Comparison of ENCODE assay signal across 8 cellular contexts in genomic region chr6:46014511-46015118, GRCh38. TPM values are rescaled to one million over a fixed set of nuclear protein-coding genes. Genes with fewer than 3 reads are reported as not detected.
A peak's percentile ranks its signal among the peaks of the same experiment; 100 is the strongest.
DNase-seq lines count a peak whose midpoint lies in the region; ATAC-seq and TF ChIP-seq lines count a peak whose summit lies in the region.

No MANE protein-coding gene starts in this region.

- H3K27me3 ChIP-seq in HCT116 (ENCODE audit: insufficient read depth, low read length) (peaks cover 8% of the 10 kb centered on the region; the same call in 1 of the 2 replicates), prostate gland (replicated peaks; ENCODE audit: insufficient read depth) (no peaks in the 10 kb centered on the region)

- no peaks in the 10 kb centered on the region for H4K20me1 ChIP-seq in HCT116 (ENCODE audit: insufficient read depth)

- peaks cover 2 to 34% of the 10 kb centered on the region in 2 experiments; a peak in 3 of 4 replicates for H3K4me1 ChIP-seq in HCT116 (ENCODE audit: control insufficient read depth in 1 of 2, insufficient read depth in 2 of 2, low read length in 2 of 2)
- H3K4me1 ChIP-seq in prostate gland (replicated peaks) = no peaks in the 10 kb centered on the region

- no peaks in the 10 kb centered on the region for H3K36me3 ChIP-seq in HCT116 (ENCODE audit: control insufficient read depth in 1 of 2, insufficient read depth in 2 of 2, low read length in 2 of 2)
- H3K36me3 ChIP-seq in prostate gland = no peaks in the 10 kb centered on the region

- POLR2A ChIA-PET in HCT116 (lab: Charles Lee) = no interaction called here

- 10% methylated on average over 21 of the region's 21 CpGs for WGBS in prostate gland

- TF ChIP-seq POLR2A in HCT116 (IDR thresholded peaks at IDR 0.05; ENCODE audit: borderline replicate concordance, extremely low read depth, insufficient read depth, insufficient read length) (no peak), prostate gland (IDR thresholded peaks at IDR 0.05) (no peak)

- ATAC-seq in HCT116 (no peak), Right ventricle myocardium superior (ENCODE audit: poor library complexity) (peak; percentile 62), HG02938 (IDR thresholded peaks at IDR 0.05; ENCODE audit: unreplicated experiment) (no peak), GM18858 (IDR thresholded peaks at IDR 0.05; ENCODE audit: unreplicated experiment) (no peak)

- H3K4me3 ChIP-seq in HCT116 (replicated peaks in 1 of 2; ENCODE audit: low read depth in 1 of 2, low read length in 2 of 2) (peak overlapping the region; percentile 54 to 66), prostate gland (peak overlapping the region; percentile 34 to 44)

- intact Hi-C loops in HCT116 (cut with micrococcal nuclease) (no loop called here), Right ventricle myocardium superior (cut with DNase I) (loop anchor here (5.0 kb wide), 1 partner anchor 57 kb away; no protein-coding TSS in a partner anchor), prostate gland (cut with DNase I) (no loop called here)

- no peaks in the 10 kb centered on the region for H3K9me2 ChIP-seq in HCT116 (ENCODE audit: insufficient read depth)

- CTCF ChIA-PET in HCT116 (lab: Charles Lee) = no interaction called here

- DNase-seq in HCT116 (ENCODE audit: low read depth, low spot score) = no peak
- DNase-seq in activated CD4-positive, alpha-beta T cell treated with anti-CD3 and anti-CD28 coated beads, Interleukin-2, amount 50 U/mL, for 1 hour = peak; percentile 9
- DNase-seq in Right ventricle myocardium superior = peak; percentile 54
- peak; percentile 10 for DNase-seq in prostate gland (ENCODE audit: low spot score)
- no peak for DNase-seq in NCI-H187 (lab: John Stamatoyannopoulos, UW)
- no peak for DNase-seq in NCI-H1694 treated with DMSO at 0.1 percent for 48 hours (lab: John Stamatoyannopoulos, UW)

- H3K9me3 ChIP-seq in HCT116 (ENCODE audit: control insufficient read depth in 1 of 2, insufficient read depth in 1 of 2, low read depth in 1 of 2, low read length in 2 of 2) (no peaks in the 10 kb centered on the region), prostate gland (no peaks in the 10 kb centered on the region)

- no peak for TF ChIP-seq RAD21 in HCT116 (IDR thresholded peaks at IDR 0.05; ENCODE audit: low read depth)

- H3K9ac ChIP-seq in HCT116 (ENCODE audit: low read length) = no peak overlapping the region; the same call in 1 of the 2 replicates

- peak overlapping the region; percentile 96 for H3K4me2 ChIP-seq in HCT116 (ENCODE audit: low read length)

- H3K27ac ChIP-seq in HCT116 (ENCODE audit: low read depth, low read length) = no peak overlapping the region
- H3K27ac ChIP-seq in prostate gland = no peak overlapping the region

- H2AFZ ChIP-seq in HCT116 (ENCODE audit: low read depth, low read length, poor library complexity, severe bottlenecking) = peak overlapping the region; percentile 94

- no peaks in the 10 kb centered on the region for H3K79me2 ChIP-seq in HCT116 (ENCODE audit: insufficient read depth, low read length)

- BruUV-seq in HCT116 (replicated peaks; lab: Mats Ljungman, UMichigan) = no TSS peak

- RAD21 ChIA-PET in HCT116 (lab: Charles Lee; ENCODE audit: low non-redundant PET in 1 of 2, low total read pairs in 2 of 2, uncharacterized antibody in 2 of 2, unreplicated experiment in 2 of 2) = no interaction called here

- TF ChIP-seq CTCF in HCT116 (IDR thresholded peaks at IDR 0.05 in 2 of 3, conservative IDR thresholded peaks at IDR 0.05 in 1 of 3; ENCODE audit: borderline replicate concordance in 1 of 3, insufficient read depth in 1 of 3, low read depth in 2 of 3, low read length in 2 of 3) (no peak), prostate gland (IDR thresholded peaks at IDR 0.05) (no peak)

TF ChIP-seq in HCT116, 20 proteins besides CTCF, POLR2A, EP300 and RAD21:
- TF ChIP-seq EZH2 (IDR thresholded peaks at IDR 0.05) (peak; percentile 90; the same call in 1 of the 2 replicates), MAX (IDR thresholded peaks at IDR 0.05) (0 out of 2 replicates have a peak, but pooled peaks have one; percentile 10), CBX3 (IDR thresholded peaks at IDR 0.05; ENCODE audit: low read depth) (no peak)

RNA-seq across cellular contexts. Expression of gene CLIC5, which starts 1.0 kb away (rescaled TPM):
- total RNA-seq in HCT116 (2021; ENCODE audit: unreplicated experiment) (0.20 TPM), Right ventricle myocardium superior (279 TPM), prostate gland (1 to 10 TPM; 3.2 to 4.5 TPM)
- polyA plus RNA-seq in HCT116 (2012) = 0.12 and 0.38 TPM in 2 replicates

Comparison
In these comparisons a context has a peak if more than half of its experiments do, and no peak if none do; other contexts are left out.
1. DNase-seq: peak in activated CD4-positive, alpha-beta T cell treated with anti-CD3 and anti-CD28 coated beads, Interleukin-2, amount 50 U/mL, for 1 hour (single experiment), Right ventricle myocardium superior (single experiment) and prostate gland (single experiment); none in HCT116 (single experiment), NCI-H187 (0 of 2) and NCI-H1694 treated with DMSO at 0.1 percent for 48 hours (single experiment).
2. RNA of gene CLIC5, which starts 1.0 kb away (total RNA-seq): 279 TPM in Right ventricle myocardium superior (single experiment); 3.2 to 4.5 TPM in prostate gland and 0.20 TPM in HCT116 (single experiment); every median in the first group is over 10 times any median in the second.